2 cellular contexts compared by ENCODE assay signal in genomic region chr2:36677995-36678605, GRCh38.
TF ChIP-seq lines count a peak whose summit lies in the region.

No MANE protein-coding gene starts in this region.

TF ChIP-seq in GM23338, 12 proteins besides CTCF, POLR2A, EP300 and RAD21:
- TF ChIP-seq ZNF331 (CRISPR knock-in tag; IDR thresholded peaks at IDR 0.05; ENCODE audit: low read depth): no peak
- TF ChIP-seq NANOG (IDR thresholded peaks at IDR 0.05; ENCODE audit: borderline replicate concordance): no peak
- TF ChIP-seq ZNF114 (CRISPR knock-in tag; IDR thresholded peaks at IDR 0.05): no peak
- TF ChIP-seq CREB1 (CRISPR knock-in tag; IDR thresholded peaks at IDR 0.05; ENCODE audit: low read depth): no peak
- no peak for TF ChIP-seq JUNB (IDR thresholded peaks at IDR 0.05; ENCODE audit: unreplicated experiment)
- TF ChIP-seq EZH2phosphoT487 (IDR thresholded peaks at IDR 0.05; ENCODE audit: unreplicated experiment): no peak
- TF ChIP-seq EZH2 (IDR thresholded peaks at IDR 0.05; ENCODE audit: low read depth, unreplicated experiment): no peak
- no peak for TF ChIP-seq REST (IDR thresholded peaks at IDR 0.05; ENCODE audit: unreplicated experiment)
- no peak for TF ChIP-seq ETS1 (IDR thresholded peaks at IDR 0.05)
- TF ChIP-seq POLR2AphosphoS5 (IDR thresholded peaks at IDR 0.05; ENCODE audit: low read depth): no peak
- TF ChIP-seq ZNF462 (CRISPR knock-in tag; IDR thresholded peaks at IDR 0.05): no peak
- TF ChIP-seq STAT1 (IDR thresholded peaks at IDR 0.05; ENCODE audit: unreplicated experiment): no peak

TF ChIP-seq in H1, 55 proteins besides CTCF, POLR2A, EP300 and RAD21:
- TF ChIP-seq BRCA1 (IDR thresholded peaks at IDR 0.05; ENCODE audit: low read depth, low read length) (no peak), SIN3A (conservative IDR thresholded peaks at IDR 0.05 in 1 of 2, IDR thresholded peaks at IDR 0.05 in 1 of 2; ENCODE audit: low read depth in 1 of 2, low read length in 2 of 2) (no peak), TCF12 (IDR thresholded peaks at IDR 0.05; ENCODE audit: low read depth, low read length) (no peak)
